ENCODE assay signal across 10 cellular contexts in the genomic region with DNA sequence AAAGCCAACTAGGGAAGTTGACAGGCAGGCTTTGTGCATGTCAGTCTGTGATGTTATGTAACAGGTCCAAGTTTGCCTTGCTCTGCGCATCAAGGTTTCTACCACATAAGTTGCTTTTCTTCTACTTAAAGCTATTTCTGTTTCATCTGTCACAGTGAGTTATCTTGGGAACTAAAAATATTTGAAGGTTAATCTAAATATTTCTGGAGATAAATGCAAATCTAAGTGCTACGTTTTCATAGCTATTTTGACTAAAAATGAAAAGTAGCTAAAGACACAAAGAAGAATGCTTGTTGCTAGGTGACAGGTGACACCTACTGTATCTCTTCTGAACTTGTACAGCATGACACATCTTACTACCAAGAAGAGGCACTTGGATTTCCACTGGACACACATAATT.
DNase-seq lines count a peak whose midpoint lies in the region; ATAC-seq and TF ChIP-seq lines count a peak whose summit lies in the region.
"Had no signal": no experiment of that assay in that cellular context is flagged by ENCODE, and none has a peak within 500 bp of the region (broad histone marks: within the 10 kb centered on the region; RNA-seq: fewer than 3 reads in every experiment).

No MANE protein-coding gene starts in this region.

- H3K4me3 ChIP-seq in left lung: no peak overlapping the region

- DNase-seq in activated CD4-positive, CD25-positive, alpha-beta regulatory T cell (lab: John Stamatoyannopoulos, UW): no peak
- DNase-seq in kidney tubule cell (ENCODE audit: low spot score) (peak; percentile 10), left lung (no peak), NCI-H345 (lab: John Stamatoyannopoulos, UW) (no peak), KG1 (lab: John Stamatoyannopoulos, UW) (no peak)
- DNase-seq: NCI-H146, SHP77 treated with DMSO at 0.1 percent for 48 hours had no signal

- intact Hi-C loops in left lung (cut with DNase I): no loop called here

- peak; percentile 64 to 80 for ATAC-seq in activated CD4-positive, CD25-positive, alpha-beta regulatory T cell treated with anti-CD3 and anti-CD28 coated beads, Interleukin-2, amount 50 U/mL, for 24 hours
- ATAC-seq in GM21390 (IDR thresholded peaks at IDR 0.05; ENCODE audit: unreplicated experiment): peak; percentile 77
- peak; percentile 87 for ATAC-seq in HG03159 (IDR thresholded peaks at IDR 0.05; ENCODE audit: unreplicated experiment)
- ATAC-seq in left lung: no peak

- no peak for TF ChIP-seq CTCF in left lung (IDR thresholded peaks at IDR 0.05)

- H3K27me3 ChIP-seq in left lung: no peaks in the 10 kb centered on the region

- H3K36me3 ChIP-seq in left lung: no peaks in the 10 kb centered on the region

- H3K27ac ChIP-seq in left lung: no peak overlapping the region

- H3K9me3 ChIP-seq in left lung: no peaks in the 10 kb centered on the region

- H3K4me1 ChIP-seq in left lung: no peaks in the 10 kb centered on the region
